In genomic region chr4:153374471-153374870, GRCh38 we compare ENCODE assay signal across 21 cellular contexts. TPM values are rescaled to one million over a fixed set of nuclear protein-coding genes. Genes with fewer than 3 reads are reported as not detected.
DNase-seq lines count a peak whose midpoint lies in the region; ATAC-seq, FAIRE-seq and TF ChIP-seq lines count a peak whose summit lies in the region.
"Had no signal": no experiment of that assay in that cellular context is flagged by ENCODE, and none has a peak within 500 bp of the region (broad histone marks: within the 10 kb centered on the region; RNA-seq: fewer than 3 reads in every experiment).

No MANE protein-coding gene starts in this region.

- H3K4me1 Mint-ChIP-seq in astrocyte (ENCODE audit: low read depth, unreplicated experiment) (peaks cover 2% of the 10 kb centered on the region), immature natural killer cell (no peaks in the 10 kb centered on the region)

- no peaks in the 10 kb centered on the region for H4K20me1 ChIP-seq in astrocyte (ENCODE audit: insufficient read depth, low read length)

- H3K27ac Mint-ChIP-seq in astrocyte (ENCODE audit: unreplicated experiment) (no peak overlapping the region), immature natural killer cell (no peak overlapping the region)
- H3K27ac Mint-ChIP-seq: CD4-positive, CD25-positive, alpha-beta regulatory T cell had no signal

- ATAC-seq in foreskin keratinocyte, result no peak
- ATAC-seq: Right ventricle myocardium inferior had no signal

- H3K27me3 ChIP-seq in astrocyte (ENCODE audit: insufficient read depth, low read length) (no peaks in the 10 kb centered on the region), foreskin keratinocyte (no peaks in the 10 kb centered on the region)
- H3K27me3 ChIP-seq: SJSA1 had no signal

- H3K79me2 ChIP-seq in astrocyte (ENCODE audit: insufficient read depth, low read length), result no peaks in the 10 kb centered on the region

- DNase-seq in AG08395 (ENCODE audit: low spot score), result peak; percentile 29
- peak; percentile 19 for DNase-seq in GM04504 (ENCODE audit: low read depth)
- no peak for DNase-seq in astrocyte (ENCODE audit: low read depth)
- peak; percentile 22 for DNase-seq in fibroblast of the conjunctiva (ENCODE audit: low read depth)
- DNase-seq in foreskin keratinocyte, result no peak
- DNase-seq in immature natural killer cell, result no peak
- DNase-seq in GOT3 (lab: John Stamatoyannopoulos, UW), result no peak
- DNase-seq in kidney glomerular epithelial cell (lab: John Stamatoyannopoulos, UW), result no peak
- DNase-seq: 8988T; CD4-positive, CD25-positive, alpha-beta regulatory T cell; Kasumi-1; NCI-H1417; NCI-H1694 treated with DMSO at 0.1 percent for 48 hours; NCI-H2081 treated with DMSO at 0.1 percent for 48 hours; NCI-H446; NCI-H526 treated with DMSO at 0.1 percent for 48 hours; OCI-M1 had no signal

- H3K27me3 Mint-ChIP-seq in astrocyte (ENCODE audit: low read depth, unreplicated experiment) (no peaks in the 10 kb centered on the region), immature natural killer cell (ENCODE audit: low read depth in 3 of 3) (no peaks in the 10 kb centered on the region)
- H3K27me3 Mint-ChIP-seq: CD4-positive, CD25-positive, alpha-beta regulatory T cell had no signal

- H3K36me3 Mint-ChIP-seq in astrocyte (ENCODE audit: low read depth, unreplicated experiment) (peaks cover 2% of the 10 kb centered on the region), immature natural killer cell (peaks cover 18 to 26% (median 21%) of the 10 kb centered on the region in 3 donors)
- H3K36me3 Mint-ChIP-seq: CD4-positive, CD25-positive, alpha-beta regulatory T cell had no signal

- no peak overlapping the region for H2AFZ ChIP-seq in astrocyte (ENCODE audit: low read depth, low read length)

- peak; percentile 59 for FAIRE-seq in astrocyte (lab: Jason Lieb, UNC)
- FAIRE-seq: H1, RCC 7860 had no signal

- H3K4me2 ChIP-seq in astrocyte (ENCODE audit: low read length), result no peak overlapping the region

- H3K9ac ChIP-seq in astrocyte (ENCODE audit: low read length), result no peak overlapping the region

- H3K4me1 ChIP-seq in astrocyte (ENCODE audit: insufficient read depth, low read length), result no peaks in the 10 kb centered on the region
- H3K4me1 ChIP-seq in foreskin keratinocyte, result no peaks in the 10 kb centered on the region
- H3K4me1 ChIP-seq: SJSA1 had no signal

- TF ChIP-seq CTCF in astrocyte (IDR thresholded peaks at IDR 0.05; ENCODE audit: insufficient read depth, low read depth, low read length) (no peak), foreskin keratinocyte (conservative IDR thresholded peaks at IDR 0.05) (no peak)

- H3K4me3 ChIP-seq in astrocyte (ENCODE audit: insufficient read depth, low read depth, low read length), result no peak overlapping the region
- H3K4me3 ChIP-seq: SJSA1 had no signal

- H3K4me3 Mint-ChIP-seq in astrocyte (ENCODE audit: unreplicated experiment), result no peak overlapping the region
- H3K4me3 Mint-ChIP-seq in immature natural killer cell, result no peak overlapping the region
- H3K4me3 Mint-ChIP-seq: CD4-positive, CD25-positive, alpha-beta regulatory T cell had no signal

- H3K27ac ChIP-seq in astrocyte (ENCODE audit: low read depth, low read length), result no peak overlapping the region
- no peak overlapping the region for H3K27ac ChIP-seq in foreskin keratinocyte
- H3K27ac ChIP-seq: SJSA1 had no signal

- no peaks in the 10 kb centered on the region for H3K9me3 ChIP-seq in astrocyte (ENCODE audit: insufficient read depth, low read depth, low read length)
- H3K9me3 ChIP-seq: SJSA1 had no signal

- H3K9me3 Mint-ChIP-seq in astrocyte (ENCODE audit: unreplicated experiment), result no peaks in the 10 kb centered on the region
- peaks cover 0 to 7% (median 4%) of the 10 kb centered on the region in 6 donors for H3K9me3 Mint-ChIP-seq in immature natural killer cell

- H3K36me3 ChIP-seq in astrocyte (ENCODE audit: insufficient read depth, low read length), result no peaks in the 10 kb centered on the region

RNA-seq across cellular contexts. Expression of gene MND1, which starts 30.0 kb away (rescaled TPM):
- total RNA-seq in astrocyte, result 1.00 and 1.0 TPM in 2 replicates
- total RNA-seq in foreskin keratinocyte, result 10.8 and 15.6 TPM in 2 replicates
- 13.2 and 19.8 TPM in 2 replicates for polyA plus RNA-seq in foreskin keratinocyte
- polyA plus RNA-seq in immature natural killer cell, result under 1 TPM in 2 of 3 donors, not detected in 1; 0.67 to 0.82 TPM

Comparison
In these comparisons a context has a peak if more than half of its experiments do, and no peak if none do; other contexts are left out.
1. DNase-seq: peak in AG08395 (single experiment), GM04504 (single experiment) and fibroblast of the conjunctiva (single experiment); none in astrocyte (single experiment), foreskin keratinocyte (0 of 2), immature natural killer cell (0 of 3), GOT3 (single experiment) and kidney glomerular epithelial cell (single experiment).